In genomic region chr2:41413813-41414485, GRCh38 we compare ENCODE assay signal across 12 cellular contexts.
DNase-seq lines count a peak whose midpoint lies in the region; ATAC-seq and TF ChIP-seq lines count a peak whose summit lies in the region.
"Had no signal": no experiment of that assay in that cellular context is flagged by ENCODE, and none has a peak within 500 bp of the region (broad histone marks: within the 10 kb centered on the region; RNA-seq: fewer than 3 reads in every experiment).

No MANE protein-coding gene starts in this region.

- in situ Hi-C loops in SK-MEL-5 (cut with HindIII; ENCODE audit: low pct_unique_long_range_greater_than_20kb, low sequenced_read_pairs) = no loop called here

- no peak for TF ChIP-seq CTCF in left ventricle myocardium inferior (IDR thresholded peaks at IDR 0.05; ENCODE audit: borderline replicate concordance)
- no peak for TF ChIP-seq CTCF in epithelial cell of proximal tubule (conservative IDR thresholded peaks at IDR 0.05; ENCODE audit: low read depth, low read length)
- TF ChIP-seq CTCF in prostate gland (IDR thresholded peaks at IDR 0.05) = no peak

- H3K9me3 ChIP-seq in left ventricle myocardium inferior (replicated peaks) (peaks cover 5% of the 10 kb centered on the region), prostate gland (no peaks in the 10 kb centered on the region)

- no peak overlapping the region for H3K4me3 ChIP-seq in left ventricle myocardium inferior
- no peak overlapping the region for H3K4me3 ChIP-seq in epithelial cell of proximal tubule (ENCODE audit: low read depth, low read length)
- no peak overlapping the region for H3K4me3 ChIP-seq in prostate gland

- TF ChIP-seq POLR2A in prostate gland (IDR thresholded peaks at IDR 0.05) = no peak

- H3K4me1 ChIP-seq in left ventricle myocardium inferior (no peaks in the 10 kb centered on the region), prostate gland (replicated peaks) (no peaks in the 10 kb centered on the region)

- H3K27me3 ChIP-seq in left ventricle myocardium inferior (ENCODE audit: low read depth) = no peaks in the 10 kb centered on the region
- H3K27me3 ChIP-seq in prostate gland (replicated peaks; ENCODE audit: insufficient read depth) = no peaks in the 10 kb centered on the region

- intact Hi-C loops in left ventricle myocardium inferior (cut with micrococcal nuclease) = loop anchor here (5.0 to 10.0 kb wide), 2 partner anchors 283 to 371 kb away; no protein-coding TSS in a partner anchor
- intact Hi-C loops in Right ventricle myocardium superior (cut with DNase I) = loop anchor here (5.0 to 10.0 kb wide), 2 partner anchors 283 to 371 kb away; no protein-coding TSS in a partner anchor
- intact Hi-C loops in prostate gland (cut with DNase I) = no loop called here

- 56% methylated on average over 4 of the region's 4 CpGs for WGBS in prostate gland

- H3K36me3 ChIP-seq in left ventricle myocardium inferior = no peaks in the 10 kb centered on the region
- no peaks in the 10 kb centered on the region for H3K36me3 ChIP-seq in prostate gland

- no peak for DNase-seq in left ventricle myocardium inferior
- DNase-seq in Right ventricle myocardium superior = no peak
- DNase-seq in SK-MEL-5 (ENCODE audit: low read depth, low spot score) = peak; percentile 34
- DNase-seq in epithelial cell of proximal tubule (ENCODE audit: low read depth) = peak; percentile 2
- DNase-seq in HT-29 (ENCODE audit: low spot score) = no peak
- DNase-seq in prostate gland (ENCODE audit: low spot score) = no peak
- no peak for DNase-seq in NCI-H1105 treated with DMSO at 0.1 percent for 48 hours (lab: John Stamatoyannopoulos, UW)
- DNase-seq: C1 segment of cervical spinal cord; CD4-positive, alpha-beta T cell; DMS79 treated with DMSO at 0.1 percent for 48 hours had no signal

- H3K27ac ChIP-seq in left ventricle myocardium inferior (replicated peaks) = peak overlapping the region; percentile 41
- H3K27ac ChIP-seq in prostate gland = no peak overlapping the region
- H3K27ac ChIP-seq: 22Rv1 had no signal

- no peak for ATAC-seq in Right ventricle myocardium superior (ENCODE audit: poor library complexity)
- ATAC-seq in GM18868 (IDR thresholded peaks at IDR 0.05; ENCODE audit: unreplicated experiment) = peak; percentile 39

Comparison
In these comparisons a context has a peak if more than half of its experiments do, and no peak if none do; other contexts are left out.
1. DNase-seq: peak in SK-MEL-5 (single experiment) and epithelial cell of proximal tubule (single experiment); none in left ventricle myocardium inferior (single experiment), Right ventricle myocardium superior (single experiment), HT-29 (single experiment), prostate gland (single experiment) and NCI-H1105 treated with DMSO at 0.1 percent for 48 hours (single experiment).